In genomic region chr3:48548731-48549705, GRCh38 we compare ENCODE assay signal across 2 cellular contexts.
TF ChIP-seq lines count a peak whose summit lies in the region.

No MANE protein-coding gene starts in this region.

TF ChIP-seq in HEK293, 187 proteins besides CTCF, POLR2A, EP300 and RAD21:
- TF ChIP-seq KLF17 (tag by site-specific recombination; IDR thresholded peaks at IDR 0.05) = peak; percentile 42; the same call in 1 of the 2 replicates
- TF ChIP-seq, protein P1, sequence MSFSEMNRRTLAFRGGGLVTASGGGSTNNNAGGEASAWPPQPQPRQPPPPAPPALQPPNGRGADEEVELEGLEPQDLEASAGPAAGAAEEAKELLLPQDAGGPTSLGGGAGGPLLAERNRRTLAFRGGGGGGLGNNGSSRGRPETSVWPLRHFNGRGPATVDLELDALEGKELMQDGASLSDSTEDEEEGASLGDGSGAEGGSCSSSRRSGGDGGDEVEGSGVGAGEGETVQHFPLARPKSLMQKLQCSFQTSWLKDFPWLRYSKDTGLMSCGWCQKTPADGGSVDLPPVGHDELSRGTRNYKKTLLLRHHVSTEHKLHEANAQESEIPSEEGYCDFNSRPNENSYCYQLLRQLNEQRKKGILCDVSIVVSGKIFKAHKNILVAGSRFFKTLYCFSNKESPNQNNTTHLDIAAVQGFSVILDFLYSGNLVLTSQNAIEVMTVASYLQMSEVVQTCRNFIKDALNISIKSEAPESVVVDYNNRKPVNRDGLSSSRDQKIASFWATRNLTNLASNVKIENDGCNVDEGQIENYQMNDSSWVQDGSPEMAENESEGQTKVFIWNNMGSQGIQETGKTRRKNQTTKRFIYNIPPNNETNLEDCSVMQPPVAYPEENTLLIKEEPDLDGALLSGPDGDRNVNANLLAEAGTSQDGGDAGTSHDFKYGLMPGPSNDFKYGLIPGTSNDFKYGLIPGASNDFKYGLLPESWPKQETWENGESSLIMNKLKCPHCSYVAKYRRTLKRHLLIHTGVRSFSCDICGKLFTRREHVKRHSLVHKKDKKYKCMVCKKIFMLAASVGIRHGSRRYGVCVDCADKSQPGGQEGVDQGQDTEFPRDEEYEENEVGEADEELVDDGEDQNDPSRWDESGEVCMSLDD (tag by site-specific recombination; IDR thresholded peaks at IDR 0.05) = no peak
- TF ChIP-seq ZNF692 (tag by site-specific recombination; IDR thresholded peaks at IDR 0.05) = peak; percentile 69; the same call in 1 of the 2 replicates
- peak; percentile 62 for TF ChIP-seq ZNF654 (tag by site-specific recombination; IDR thresholded peaks at IDR 0.05; ENCODE audit: low read depth)
- no peak for TF ChIP-seq ZNF324 (tag by site-specific recombination; IDR thresholded peaks at IDR 0.05)
- TF ChIP-seq ZFP69B (tag by site-specific recombination; IDR thresholded peaks at IDR 0.05) = peak; percentile 76; the same call in 1 of the 2 replicates
- peak; percentile 39; the same call in 1 of the 2 replicates for TF ChIP-seq ZNF2 (tag by site-specific recombination; IDR thresholded peaks at IDR 0.05)

TF ChIP-seq in HepG2, 621 proteins besides CTCF, POLR2A, EP300 and RAD21 (continues in another document):
- TF ChIP-seq FOXK1 (CRISPR knock-in tag; IDR thresholded peaks at IDR 0.05; ENCODE audit: borderline replicate concordance, low read depth) (no peak), TFAP4 (IDR thresholded peaks at IDR 0.05; ENCODE audit: borderline replicate concordance, low read depth) (no peak), STAG1 (CRISPR knock-in tag; IDR thresholded peaks at IDR 0.05) (peak; percentile 86), ELF1 (CRISPR knock-in tag; IDR thresholded peaks at IDR 0.05) (no peak), SMC3 (IDR thresholded peaks at IDR 0.05; ENCODE audit: low read length) (peak; percentile 71), TFE3 (CRISPR knock-in tag; IDR thresholded peaks at IDR 0.05) (no peak), RFXAP (CRISPR knock-in tag; IDR thresholded peaks at IDR 0.05; ENCODE audit: borderline replicate concordance) (no peak), ZNF614 (CRISPR knock-in tag; IDR thresholded peaks at IDR 0.05; ENCODE audit: borderline replicate concordance) (no peak), JUN (CRISPR knock-in tag; IDR thresholded peaks at IDR 0.05) (no peak), USF2 (IDR thresholded peaks at IDR 0.05; ENCODE audit: low read depth, low read length) (no peak), USF2 (CRISPR knock-in tag; IDR thresholded peaks at IDR 0.05; ENCODE audit: borderline replicate concordance) (no peak), HNF4G (IDR thresholded peaks at IDR 0.05; ENCODE audit: borderline replicate concordance, low read depth, low read length) (no peak), HNF4G (CRISPR knock-in tag; IDR thresholded peaks at IDR 0.05; ENCODE audit: borderline replicate concordance, low read depth) (no peak), ZNF10 (CRISPR knock-in tag; IDR thresholded peaks at IDR 0.05; ENCODE audit: borderline replicate concordance, low read depth) (no peak), HMGXB4 (CRISPR knock-in tag; IDR thresholded peaks at IDR 0.05; ENCODE audit: borderline replicate concordance in 1 of 2, low read depth in 1 of 2) (0 out of 4 replicates have a peak, but pooled peaks of 1 of the 2 experiments have one; percentile 28), ZNF788 (CRISPR knock-in tag; IDR thresholded peaks at IDR 0.05; ENCODE audit: borderline replicate concordance) (peak; percentile 36; the same call in 1 of the 2 replicates), ELF3 (CRISPR knock-in tag; IDR thresholded peaks at IDR 0.05) (no peak), AHR (CRISPR knock-in tag; IDR thresholded peaks at IDR 0.05) (0 out of 2 replicates have a peak, but pooled peaks have one; percentile 42), ZNF501 (CRISPR knock-in tag; IDR thresholded peaks at IDR 0.05) (0 out of 2 replicates have a peak, but pooled peaks have one; percentile 22), ZNF17 (CRISPR knock-in tag; IDR thresholded peaks at IDR 0.05) (no peak), ZNF264 (CRISPR knock-in tag; IDR thresholded peaks at IDR 0.05) (no peak), NCOA2 (CRISPR knock-in tag; IDR thresholded peaks at IDR 0.05) (peak; percentile 15; the same call in 1 of the 2 replicates), KDM2A (CRISPR knock-in tag; IDR thresholded peaks at IDR 0.05; ENCODE audit: borderline replicate concordance, low read depth) (peak; percentile 37; the same call in 1 of the 2 replicates), NR3C1 (CRISPR knock-in tag; IDR thresholded peaks at IDR 0.05) (no peak), CCDC6 (CRISPR knock-in tag; IDR thresholded peaks at IDR 0.05) (no peak), AGO1 (IDR thresholded peaks at IDR 0.05; ENCODE audit: low read depth, low read length, poor library complexity, severe bottlenecking) (peak; percentile 93), ZNF768 (CRISPR knock-in tag; IDR thresholded peaks at IDR 0.05) (peak; percentile 22; the same call in 1 of the 2 replicates), ZNF451 (CRISPR knock-in tag; IDR thresholded peaks at IDR 0.05) (no peak), MAFK (conservative IDR thresholded peaks at IDR 0.05 in 1 of 2, IDR thresholded peaks at IDR 0.05 in 1 of 2; ENCODE audit: low read length in 2 of 2) (no peak)
- TF ChIP-seq, protein P2, sequence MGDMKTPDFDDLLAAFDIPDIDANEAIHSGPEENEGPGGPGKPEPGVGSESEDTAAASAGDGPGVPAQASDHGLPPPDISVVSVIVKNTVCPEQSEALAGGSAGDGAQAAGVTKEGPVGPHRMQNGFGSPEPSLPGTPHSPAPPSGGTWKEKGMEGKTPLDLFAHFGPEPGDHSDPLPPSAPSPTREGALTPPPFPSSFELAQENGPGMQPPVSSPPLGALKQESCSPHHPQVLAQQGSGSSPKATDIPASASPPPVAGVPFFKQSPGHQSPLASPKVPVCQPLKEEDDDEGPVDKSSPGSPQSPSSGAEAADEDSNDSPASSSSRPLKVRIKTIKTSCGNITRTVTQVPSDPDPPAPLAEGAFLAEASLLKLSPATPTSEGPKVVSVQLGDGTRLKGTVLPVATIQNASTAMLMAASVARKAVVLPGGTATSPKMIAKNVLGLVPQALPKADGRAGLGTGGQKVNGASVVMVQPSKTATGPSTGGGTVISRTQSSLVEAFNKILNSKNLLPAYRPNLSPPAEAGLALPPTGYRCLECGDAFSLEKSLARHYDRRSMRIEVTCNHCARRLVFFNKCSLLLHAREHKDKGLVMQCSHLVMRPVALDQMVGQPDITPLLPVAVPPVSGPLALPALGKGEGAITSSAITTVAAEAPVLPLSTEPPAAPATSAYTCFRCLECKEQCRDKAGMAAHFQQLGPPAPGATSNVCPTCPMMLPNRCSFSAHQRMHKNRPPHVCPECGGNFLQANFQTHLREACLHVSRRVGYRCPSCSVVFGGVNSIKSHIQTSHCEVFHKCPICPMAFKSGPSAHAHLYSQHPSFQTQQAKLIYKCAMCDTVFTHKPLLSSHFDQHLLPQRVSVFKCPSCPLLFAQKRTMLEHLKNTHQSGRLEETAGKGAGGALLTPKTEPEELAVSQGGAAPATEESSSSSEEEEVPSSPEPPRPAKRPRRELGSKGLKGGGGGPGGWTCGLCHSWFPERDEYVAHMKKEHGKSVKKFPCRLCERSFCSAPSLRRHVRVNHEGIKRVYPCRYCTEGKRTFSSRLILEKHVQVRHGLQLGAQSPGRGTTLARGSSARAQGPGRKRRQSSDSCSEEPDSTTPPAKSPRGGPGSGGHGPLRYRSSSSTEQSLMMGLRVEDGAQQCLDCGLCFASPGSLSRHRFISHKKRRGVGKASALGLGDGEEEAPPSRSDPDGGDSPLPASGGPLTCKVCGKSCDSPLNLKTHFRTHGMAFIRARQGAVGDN (CRISPR knock-in tag; IDR thresholded peaks at IDR 0.05) = 0 out of 2 replicates have a peak, but pooled peaks have one; percentile 5
- TF ChIP-seq, protein P3, sequence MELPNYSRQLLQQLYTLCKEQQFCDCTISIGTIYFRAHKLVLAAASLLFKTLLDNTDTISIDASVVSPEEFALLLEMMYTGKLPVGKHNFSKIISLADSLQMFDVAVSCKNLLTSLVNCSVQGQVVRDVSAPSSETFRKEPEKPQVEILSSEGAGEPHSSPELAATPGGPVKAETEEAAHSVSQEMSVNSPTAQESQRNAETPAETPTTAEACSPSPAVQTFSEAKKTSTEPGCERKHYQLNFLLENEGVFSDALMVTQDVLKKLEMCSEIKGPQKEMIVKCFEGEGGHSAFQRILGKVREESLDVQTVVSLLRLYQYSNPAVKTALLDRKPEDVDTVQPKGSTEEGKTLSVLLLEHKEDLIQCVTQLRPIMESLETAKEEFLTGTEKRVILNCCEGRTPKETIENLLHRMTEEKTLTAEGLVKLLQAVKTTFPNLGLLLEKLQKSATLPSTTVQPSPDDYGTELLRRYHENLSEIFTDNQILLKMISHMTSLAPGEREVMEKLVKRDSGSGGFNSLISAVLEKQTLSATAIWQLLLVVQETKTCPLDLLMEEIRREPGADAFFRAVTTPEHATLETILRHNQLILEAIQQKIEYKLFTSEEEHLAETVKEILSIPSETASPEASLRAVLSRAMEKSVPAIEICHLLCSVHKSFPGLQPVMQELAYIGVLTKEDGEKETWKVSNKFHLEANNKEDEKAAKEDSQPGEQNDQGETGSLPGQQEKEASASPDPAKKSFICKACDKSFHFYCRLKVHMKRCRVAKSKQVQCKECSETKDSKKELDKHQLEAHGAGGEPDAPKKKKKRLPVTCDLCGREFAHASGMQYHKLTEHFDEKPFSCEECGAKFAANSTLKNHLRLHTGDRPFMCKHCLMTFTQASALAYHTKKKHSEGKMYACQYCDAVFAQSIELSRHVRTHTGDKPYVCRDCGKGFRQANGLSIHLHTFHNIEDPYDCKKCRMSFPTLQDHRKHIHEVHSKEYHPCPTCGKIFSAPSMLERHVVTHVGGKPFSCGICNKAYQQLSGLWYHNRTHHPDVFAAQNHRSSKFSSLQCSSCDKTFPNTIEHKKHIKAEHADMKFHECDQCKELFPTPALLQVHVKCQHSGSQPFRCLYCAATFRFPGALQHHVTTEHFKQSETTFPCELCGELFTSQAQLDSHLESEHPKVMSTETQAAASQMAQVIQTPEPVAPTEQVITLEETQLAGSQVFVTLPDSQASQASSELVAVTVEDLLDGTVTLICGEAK (IDR thresholded peaks at IDR 0.05) = no peak
- TF ChIP-seq, protein P3 (CRISPR knock-in tag; IDR thresholded peaks at IDR 0.05) = no peak
